In genomic region chr14:104600141-104600643, GRCh38 we compare ENCODE assay signal across 15 cellular contexts. TPM values are rescaled to one million over a fixed set of nuclear protein-coding genes. Genes with fewer than 3 reads are reported as not detected.
A peak's percentile ranks its signal among the peaks of the same experiment; 100 is the strongest.
DNase-seq lines count a peak whose midpoint lies in the region; ATAC-seq and TF ChIP-seq lines count a peak whose summit lies in the region.
"Had no signal": no experiment of that assay in that cellular context is flagged by ENCODE, and none has a peak within 500 bp of the region (broad histone marks: within the 10 kb centered on the region; RNA-seq: fewer than 3 reads in every experiment).

No MANE protein-coding gene starts in this region.

- H3K4me1 ChIP-seq in BLaER1 (peaks cover 30% of the 10 kb centered on the region), left lung (peaks cover 3 to 5% of the 10 kb centered on the region in 2 donors)
- H3K4me1 ChIP-seq: prostate gland had no signal

- H3K36me3 ChIP-seq in BLaER1 = no peaks in the 10 kb centered on the region
- no peaks in the 10 kb centered on the region for H3K36me3 ChIP-seq in H7 (replicated peaks; ENCODE audit: control insufficient read depth, insufficient read depth, low read length)
- H3K36me3 ChIP-seq in left lung = no peaks in the 10 kb centered on the region
- H3K36me3 ChIP-seq: prostate gland had no signal

- DNase-seq in H7 (peak; percentile 70), RPMI8226 (peak; percentile 73), left lung (peak; percentile 31 to 68), HUDEP-2 (lab: John Stamatoyannopoulos, UW; ENCODE audit: unreplicated experiment in 76 of 76) (no peak), iPS-NIHi11 (ENCODE audit: low spot score) (no peak), dermis blood vessel endothelial cell (no peak), cerebellar nuclear complex (lab: John Stamatoyannopoulos, UW) (no peak)
- DNase-seq: activated CD8-positive, alpha-beta memory T cell treated with anti-CD3 and anti-CD28 coated beads, Interleukin-2, amount 50 U/mL, for 48 hours; erythroblast; T-helper 2 cell; trophoblast cell had no signal

- no peak for ATAC-seq in left lung

- H3K27me3 ChIP-seq in BLaER1 (peaks cover 17% of the 10 kb centered on the region), H7 (ENCODE audit: control insufficient read depth, insufficient read depth, low read length) (peaks cover 15% of the 10 kb centered on the region), left lung (peaks cover 17 to 99% of the 10 kb centered on the region in 2 donors)

- no peak for TF ChIP-seq CTCF in left lung (IDR thresholded peaks at IDR 0.05)

- H3K27ac ChIP-seq in BLaER1 (no peak overlapping the region), left lung (no peak overlapping the region)
- H3K27ac ChIP-seq: prostate gland had no signal

- intact Hi-C loops in left lung (cut with DNase I) = no loop called here

- no peak overlapping the region for H3K9ac ChIP-seq in BLaER1

- no peaks in the 10 kb centered on the region for H4K20me1 ChIP-seq in BLaER1

- H3K9me3 ChIP-seq in BLaER1 = peaks cover 8% of the 10 kb centered on the region
- H3K9me3 ChIP-seq in left lung = no peaks in the 10 kb centered on the region
- H3K9me3 ChIP-seq: prostate gland had no signal

- peak overlapping the region; percentile 69 for H3K4me2 ChIP-seq in BLaER1

- H3K4me3 ChIP-seq in BLaER1 = no peak overlapping the region
- H3K4me3 ChIP-seq in H7 (ENCODE audit: insufficient read depth, low read depth, low read length) = no peak overlapping the region
- no peak overlapping the region for H3K4me3 ChIP-seq in left lung
- H3K4me3 ChIP-seq: prostate gland had no signal

RNA-seq across cellular contexts. Expression of gene TMEM179, which starts 4.4 kb away (rescaled TPM):
- 1.9 and 3.2 TPM in 2 replicates for total RNA-seq in H7 (2014; rRNA removed; shearing (Covaris generic))
- under 1 TPM in 1 of 2 donors, not detected in 1; 0.73 TPM for total RNA-seq in left lung
- total RNA-seq in dermis blood vessel endothelial cell = not detected in 2 replicates
- total RNA-seq: kidney epithelial cell had no signal

RNA-seq across cellular contexts. Expression of gene C14orf180, which starts 20.6 kb away (rescaled TPM):
- not detected in 2 replicates for total RNA-seq in H7 (2014; rRNA removed; shearing (Covaris generic))
- total RNA-seq in left lung = not detected
- not detected in 2 replicates for total RNA-seq in dermis blood vessel endothelial cell
- total RNA-seq: kidney epithelial cell, NCI-H460 had no signal

Comparison
In these comparisons a context has a peak if more than half of its experiments do, and no peak if none do; other contexts are left out.
1. DNase-seq: peak in H7 (single experiment), RPMI8226 (single experiment) and left lung (2 of 2); none in HUDEP-2 (0 of 76), iPS-NIHi11 (single experiment), dermis blood vessel endothelial cell (single experiment) and cerebellar nuclear complex (0 of 2).